27 cellular contexts compared by ENCODE assay signal in genomic region chr5:78458843-78459242, GRCh38.
"Had no signal": no experiment of that assay in that cellular context is flagged by ENCODE, and none has a peak within 500 bp of the region (broad histone marks: within the 10 kb centered on the region; RNA-seq: fewer than 3 reads in every experiment).

No MANE protein-coding gene starts in this region.

- H3K27me3 Mint-ChIP-seq: naive thymus-derived CD4-positive, alpha-beta T cell; stimulated activated naive CD8-positive, alpha-beta T cell treated with anti-CD3 and anti-CD28 coated beads, Interleukin-15, amount 100 ng/mL, for 72 hours; type B pancreatic cell had no signal

- ATAC-seq: gastroesophageal sphincter; naive thymus-derived CD4-positive, alpha-beta T cell; pancreas; sciatic nerve; stimulated activated naive CD8-positive, alpha-beta T cell treated with anti-CD3 and anti-CD28 coated beads, Interleukin-15, amount 100 ng/mL, for 72 hours had no signal

- H3K9me3 Mint-ChIP-seq: stimulated activated naive CD8-positive, alpha-beta T cell treated with anti-CD3 and anti-CD28 coated beads, Interleukin-15, amount 100 ng/mL, for 72 hours; T-helper 2 cell treated with Interferon-gamma antibody and Interleukin-4, amounts not matched to agents 5 μg/mL and 100 μg/mL, for 36 hours; type B pancreatic cell had no signal

- H3K27ac Mint-ChIP-seq: mesothelial cell of epicardium; naive thymus-derived CD4-positive, alpha-beta T cell; stimulated activated naive CD8-positive, alpha-beta T cell treated with anti-CD3 and anti-CD28 coated beads, Interleukin-15, amount 100 ng/mL, for 72 hours; T-helper 2 cell treated with Interferon-gamma antibody and Interleukin-4, amounts not matched to agents 5 μg/mL and 100 μg/mL, for 36 hours; type B pancreatic cell had no signal

- H3K4me3 Mint-ChIP-seq: naive thymus-derived CD4-positive, alpha-beta T cell; stimulated activated naive CD8-positive, alpha-beta T cell treated with anti-CD3 and anti-CD28 coated beads, Interleukin-15, amount 100 ng/mL, for 72 hours; T-helper 2 cell treated with Interferon-gamma antibody and Interleukin-4, amounts not matched to agents 5 μg/mL and 100 μg/mL, for 36 hours; type B pancreatic cell had no signal

- DNase-seq: activated CD4-positive, alpha-beta T cell treated with anti-CD3 and anti-CD28 coated beads for 4 hours; activated CD4-positive, alpha-beta T cell treated with anti-CD3 and anti-CD28 coated beads, Interleukin-2, amount 50 U/mL, for 4 hours; activated CD8-positive, alpha-beta memory T cell treated with anti-CD3 and anti-CD28 coated beads for 24 hours; activated gamma-delta T cell treated with Interleukin-2 at 50 U/mL for 16 hours; activated naive CD4-positive, alpha-beta T cell treated with anti-CD3 and anti-CD28 coated beads, Interleukin-2, amount 50 U/mL, for 16 hours; amniotic stem cell; central memory CD4-positive, alpha-beta T cell; head of caudate nucleus; hippocampal formation; naive thymus-derived CD4-positive, alpha-beta T cell; pancreas; retina; stimulated activated CD4-positive, alpha-beta T cell treated with anti-CD3 and anti-CD28 coated beads, Interleukin-12 subunit alpha, Interleukin-12 subunit beta, amount 100 ng/mL, for 4 hours; stimulated activated CD4-positive, alpha-beta T cell treated with anti-CD3 and anti-CD28 coated beads, Interleukin-4, amount 100 ng/mL, for 1 hour; stimulated activated naive CD8-positive, alpha-beta T cell treated with anti-CD3 and anti-CD28 coated beads, Interleukin-15, amount 100 ng/mL, for 72 hours; substantia nigra; uterus had no signal

- FAIRE-seq: astrocyte, endothelial cell of umbilical vein, keratinocyte had no signal

- H3K4me1 Mint-ChIP-seq: mesothelial cell of epicardium; stimulated activated naive CD8-positive, alpha-beta T cell treated with anti-CD3 and anti-CD28 coated beads, Interleukin-15, amount 100 ng/mL, for 72 hours had no signal

- H3K27ac ChIP-seq: gastroesophageal sphincter, pancreas, prostate gland, skin epidermis, uterus had no signal
